Comparison of ENCODE assay signal across 33 cellular contexts in the genomic region with DNA sequence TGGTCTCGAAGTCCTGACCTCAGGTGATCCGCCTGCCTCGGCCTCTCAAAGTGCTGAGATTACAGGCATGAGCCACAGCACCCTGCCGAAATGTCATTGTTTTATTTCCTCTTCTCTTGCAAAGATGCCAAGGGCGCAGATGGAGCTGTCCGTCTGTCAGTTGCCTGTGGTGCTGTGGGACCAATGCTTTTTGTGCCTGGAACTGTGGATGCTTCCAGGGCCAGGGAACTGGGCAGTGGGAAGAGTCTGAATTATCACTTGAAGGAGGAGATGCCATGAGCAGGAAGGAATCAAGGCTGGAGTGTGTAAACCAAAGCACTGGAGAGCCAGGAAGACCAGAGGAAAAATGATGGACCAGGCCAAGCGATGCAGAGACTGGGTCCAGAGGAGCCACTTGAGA.
"Had no signal": no experiment of that assay in that cellular context is flagged by ENCODE, and none has a peak within 500 bp of the region (broad histone marks: within the 10 kb centered on the region; RNA-seq: fewer than 3 reads in every experiment).

No MANE protein-coding gene starts in this region.

- H3K4me3 ChIP-seq: adrenal gland, body of pancreas had no signal

- H3K27me3 ChIP-seq: adrenal gland, body of pancreas had no signal

- H3K36me3 ChIP-seq: adrenal gland, WERI-Rb-1 had no signal

- ATAC-seq: activated CD4-positive, alpha-beta T cell treated with anti-CD3 and anti-CD28 coated beads for 36 hours; activated CD8-positive, alpha-beta memory T cell treated with anti-CD3 and anti-CD28 coated beads, Interleukin-2, amount 10 ng/mL, durations not matched to agents 7 days and 5 days; activated CD8-positive, alpha-beta T cell treated with anti-CD3 and anti-CD28 coated beads, Interleukin-2, amount 10 ng/mL, durations not matched to agents 7 days and 5 days; activated naive CD8-positive, alpha-beta T cell treated with anti-CD3 and anti-CD28 coated beads, Interleukin-2, amount 50 U/mL, for 24 hours; body of pancreas; effector memory CD8-positive, alpha-beta T cell; esophagus mucosa; T-helper 17 cell had no signal

- H3K9me3 Mint-ChIP-seq: activated naive CD8-positive, alpha-beta T cell treated with anti-CD3 and anti-CD28 coated beads for 36 hours had no signal

- H3K27ac ChIP-seq: adrenal gland, body of pancreas, WERI-Rb-1 had no signal

- H3K9me3 ChIP-seq: adrenal gland, body of pancreas had no signal

- H3K27ac Mint-ChIP-seq: activated CD4-positive, alpha-beta memory T cell treated with anti-CD3 and anti-CD28 coated beads for 36 hours; activated CD4-positive, alpha-beta T cell treated with anti-CD3 and anti-CD28 coated beads for 36 hours; activated CD4-positive, alpha-beta T cell treated with anti-CD3 and anti-CD28 coated beads, Interleukin-2, amount 10 ng/mL, durations not matched to agents 24 days and 14 days; activated CD8-positive, alpha-beta memory T cell treated with anti-CD3 and anti-CD28 coated beads, Interleukin-2, amount 10 ng/mL, durations not matched to agents 7 days and 5 days; activated CD8-positive, alpha-beta T cell treated with anti-CD3 and anti-CD28 coated beads, Interleukin-2, amount 10 ng/mL, durations not matched to agents 7 days and 5 days; activated naive CD4-positive, alpha-beta T cell treated with anti-CD3 and anti-CD28 coated beads for 36 hours; activated naive CD4-positive, alpha-beta T cell treated with anti-CD3 and anti-CD28 coated beads, Interleukin-2, amount 50 U/mL, for 24 hours; activated naive CD8-positive, alpha-beta T cell treated with anti-CD3 and anti-CD28 coated beads for 36 hours; activated naive CD8-positive, alpha-beta T cell treated with anti-CD3 and anti-CD28 coated beads, Interleukin-2, amount 50 U/mL, for 24 hours; activated T-helper 1 cell treated with anti-CD3 and anti-CD28 coated beads, Interleukin-12 subunit alpha, Interleukin-12 subunit beta, Interleukin-2, Interleukin-4 antibody, amounts not matched to agents 30 ng/mL and 10 ng/mL and 1 ng/mL, durations not matched to agents 14 hours and 24 hours and 36 hours; activated T-helper 2 cell treated with anti-CD3 and anti-CD28 coated beads, Interferon-gamma antibody, Interleukin-2, Interleukin-4, amounts not matched to agents 10 μg/mL and 5 μg/mL and 100 μg/mL, durations not matched to agents 14 hours and 24 hours and 36 hours; effector memory CD8-positive, alpha-beta T cell; T-helper 17 cell; T-helper 2 cell treated with Interferon-gamma antibody and Interleukin-4, amounts not matched to agents 5 μg/mL and 100 μg/mL, for 36 hours had no signal

- H3K4me3 Mint-ChIP-seq: activated CD4-positive, alpha-beta memory T cell treated with anti-CD3 and anti-CD28 coated beads for 36 hours; activated CD4-positive, alpha-beta T cell treated with anti-CD3 and anti-CD28 coated beads for 36 hours; activated CD4-positive, alpha-beta T cell treated with anti-CD3 and anti-CD28 coated beads, Interleukin-2, amount 10 ng/mL, durations not matched to agents 24 days and 14 days; activated CD8-positive, alpha-beta memory T cell treated with anti-CD3 and anti-CD28 coated beads, Interleukin-2, amount 10 ng/mL, durations not matched to agents 7 days and 5 days; activated CD8-positive, alpha-beta T cell treated with anti-CD3 and anti-CD28 coated beads, Interleukin-2, amount 10 ng/mL, durations not matched to agents 7 days and 5 days; activated naive CD4-positive, alpha-beta T cell treated with anti-CD3 and anti-CD28 coated beads for 36 hours; activated naive CD4-positive, alpha-beta T cell treated with anti-CD3 and anti-CD28 coated beads, Interleukin-2, amount 50 U/mL, for 24 hours; activated naive CD8-positive, alpha-beta T cell treated with anti-CD3 and anti-CD28 coated beads for 36 hours; activated naive CD8-positive, alpha-beta T cell treated with anti-CD3 and anti-CD28 coated beads, Interleukin-2, amount 50 U/mL, for 24 hours; activated T-helper 1 cell treated with anti-CD3 and anti-CD28 coated beads, Interleukin-12 subunit alpha, Interleukin-12 subunit beta, Interleukin-2, Interleukin-4 antibody, amounts not matched to agents 30 ng/mL and 10 ng/mL and 1 ng/mL, durations not matched to agents 14 hours and 24 hours and 36 hours; effector memory CD8-positive, alpha-beta T cell; T-helper 17 cell; T-helper 2 cell treated with Interferon-gamma antibody and Interleukin-4, amounts not matched to agents 5 μg/mL and 100 μg/mL, for 36 hours had no signal

- H3K4me1 ChIP-seq: adrenal gland, body of pancreas had no signal

- DNase-seq: activated CD4-positive, alpha-beta memory T cell treated with anti-CD3 and anti-CD28 coated beads for 36 hours; activated CD4-positive, alpha-beta T cell treated with anti-CD3 and anti-CD28 coated beads for 36 hours; activated CD4-positive, alpha-beta T cell treated with anti-CD3 and anti-CD28 coated beads, Interleukin-2, amount 10 ng/mL, durations not matched to agents 24 days and 14 days; activated CD4-positive, CD25-positive, alpha-beta regulatory T cell; activated CD4-positive, CD25-positive, alpha-beta regulatory T cell treated with anti-CD3 and anti-CD28 coated beads, Interleukin-2, amount 50 U/mL, for 72 hours; activated CD8-positive, alpha-beta memory T cell treated with anti-CD3 and anti-CD28 coated beads, Interleukin-2, amount 10 ng/mL, durations not matched to agents 7 days and 5 days; activated CD8-positive, alpha-beta memory T cell treated with anti-CD3 and anti-CD28 coated beads, Interleukin-2, amount 50 U/mL, for 4 hours; activated CD8-positive, alpha-beta T cell treated with anti-CD3 and anti-CD28 coated beads, Interleukin-2, amount 10 ng/mL, durations not matched to agents 7 days and 5 days; activated effector memory CD4-positive, alpha-beta T cell treated with anti-CD3 and anti-CD28 coated beads, Interleukin-2, amount 50 U/mL, for 16 hours; activated naive CD4-positive, alpha-beta T cell treated with anti-CD3 and anti-CD28 coated beads for 36 hours; activated naive CD8-positive, alpha-beta T cell treated with anti-CD3 and anti-CD28 coated beads for 36 hours; activated naive CD8-positive, alpha-beta T cell treated with anti-CD3 and anti-CD28 coated beads, Interleukin-2, amount 50 U/mL, for 24 hours; activated T-cell treated with anti-CD3 and anti-CD28 coated beads, Interleukin-2, amount 50 U/mL, for 1 hour; activated T-cell treated with anti-CD3 and anti-CD28 coated beads, Interleukin-2, amount 50 U/mL, for 48 hours; adrenal gland; amygdala; aorta; body of pancreas; cortex of kidney; dermis blood vessel endothelial cell; effector CD4-positive, alpha-beta T cell; effector memory CD8-positive, alpha-beta T cell; foreskin fibroblast; head of caudate nucleus; T-helper 1 cell; T-helper 17 cell; T1000; WERI-Rb-1 had no signal

- H3K27me3 Mint-ChIP-seq: activated CD4-positive, alpha-beta memory T cell treated with anti-CD3 and anti-CD28 coated beads for 36 hours; activated CD4-positive, alpha-beta T cell treated with anti-CD3 and anti-CD28 coated beads for 36 hours; activated CD4-positive, alpha-beta T cell treated with anti-CD3 and anti-CD28 coated beads, Interleukin-2, amount 10 ng/mL, durations not matched to agents 24 days and 14 days; activated CD8-positive, alpha-beta memory T cell treated with anti-CD3 and anti-CD28 coated beads, Interleukin-2, amount 10 ng/mL, durations not matched to agents 7 days and 5 days; activated naive CD4-positive, alpha-beta T cell treated with anti-CD3 and anti-CD28 coated beads, Interleukin-2, amount 50 U/mL, for 24 hours; activated naive CD8-positive, alpha-beta T cell treated with anti-CD3 and anti-CD28 coated beads for 36 hours; activated naive CD8-positive, alpha-beta T cell treated with anti-CD3 and anti-CD28 coated beads, Interleukin-2, amount 50 U/mL, for 24 hours; effector memory CD8-positive, alpha-beta T cell; T-helper 17 cell had no signal

- H3K4me1 Mint-ChIP-seq: activated CD4-positive, alpha-beta T cell treated with anti-CD3 and anti-CD28 coated beads for 36 hours; activated CD4-positive, alpha-beta T cell treated with anti-CD3 and anti-CD28 coated beads, Interleukin-2, amount 10 ng/mL, durations not matched to agents 24 days and 14 days; activated CD8-positive, alpha-beta memory T cell treated with anti-CD3 and anti-CD28 coated beads, Interleukin-2, amount 10 ng/mL, durations not matched to agents 7 days and 5 days; activated naive CD4-positive, alpha-beta T cell treated with anti-CD3 and anti-CD28 coated beads, Interleukin-2, amount 50 U/mL, for 24 hours; activated naive CD8-positive, alpha-beta T cell treated with anti-CD3 and anti-CD28 coated beads for 36 hours; activated naive CD8-positive, alpha-beta T cell treated with anti-CD3 and anti-CD28 coated beads, Interleukin-2, amount 50 U/mL, for 24 hours; T-helper 17 cell had no signal

- H3K36me3 Mint-ChIP-seq: activated CD4-positive, alpha-beta memory T cell treated with anti-CD3 and anti-CD28 coated beads for 36 hours; activated CD8-positive, alpha-beta memory T cell treated with anti-CD3 and anti-CD28 coated beads, Interleukin-2, amount 10 ng/mL, durations not matched to agents 7 days and 5 days; activated naive CD4-positive, alpha-beta T cell treated with anti-CD3 and anti-CD28 coated beads, Interleukin-2, amount 50 U/mL, for 24 hours; activated naive CD8-positive, alpha-beta T cell treated with anti-CD3 and anti-CD28 coated beads for 36 hours had no signal
